11 cellular contexts compared by ENCODE assay signal in the genomic region with DNA sequence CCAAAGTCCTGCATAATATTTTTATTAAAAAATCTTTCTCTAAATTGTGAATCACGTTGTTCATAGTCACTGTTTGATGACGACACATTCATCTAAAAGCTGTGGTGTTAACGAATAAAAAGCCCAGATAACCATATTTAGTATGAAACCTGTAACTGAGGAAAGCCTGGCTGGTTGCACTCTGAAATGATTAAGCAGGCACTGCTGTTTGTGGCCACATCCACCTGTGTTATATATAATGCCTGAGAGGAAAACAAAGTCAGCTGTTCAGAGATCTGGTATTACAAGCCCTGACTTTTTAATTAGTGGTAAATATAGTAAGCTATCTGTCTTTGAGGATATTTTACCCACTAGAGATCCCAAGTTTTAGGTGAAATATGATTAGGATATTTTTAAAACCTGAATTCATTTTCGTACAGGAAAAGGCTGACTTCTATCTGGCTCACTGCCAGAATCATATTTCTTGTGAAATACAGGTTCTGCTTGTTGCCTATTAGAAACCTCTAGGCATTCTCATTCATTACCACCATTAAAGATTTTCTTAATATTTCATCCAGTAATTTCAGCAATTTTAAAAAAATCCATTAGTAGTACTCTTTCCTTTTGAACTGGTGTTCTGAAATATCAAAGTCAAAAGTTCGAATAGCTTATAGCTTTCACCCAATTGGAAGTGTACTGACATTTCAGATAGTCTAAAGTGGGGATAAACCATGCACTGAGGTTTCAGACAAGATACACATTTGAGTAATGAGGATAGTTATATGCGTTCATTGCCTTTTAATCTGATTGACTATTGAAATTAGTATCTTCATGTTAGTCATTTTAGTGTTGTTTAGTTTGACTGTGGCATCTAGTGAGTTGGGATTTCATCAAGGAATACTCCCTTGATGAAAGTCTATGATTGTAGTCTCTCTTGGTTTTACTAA.
DNase-seq lines count a peak whose midpoint lies in the region; ATAC-seq and TF ChIP-seq lines count a peak whose summit lies in the region.
"Had no signal": no experiment of that assay in that cellular context is flagged by ENCODE, and none has a peak within 500 bp of the region (broad histone marks: within the 10 kb centered on the region; RNA-seq: fewer than 3 reads in every experiment).

No MANE protein-coding gene starts in this region.

- CTCF ChIA-PET in Calu3 (lab: Charles Lee), result interaction anchor here (0.7 kb wide), 2 partner anchors 11 to 702 kb away, joined by 3 to 5 read pairs; no protein-coding TSS in a partner anchor

- TF ChIP-seq POLR2A in ovary (IDR thresholded peaks at IDR 0.05), result no peak

- DNase-seq in Calu3, result no peak
- DNase-seq in cardiac fibroblast (ENCODE audit: low read depth in 2 of 2), result peak; percentile 44 to 62
- DNase-seq in DMS153 treated with DMSO at 0.1 percent for 48 hours (lab: John Stamatoyannopoulos, UW; ENCODE audit: unreplicated experiment), result no peak
- DNase-seq in ovary, result no peak
- no peak for DNase-seq in NCI-H524 treated with DMSO at 0.1 percent for 48 hours (lab: John Stamatoyannopoulos, UW)
- DNase-seq: activated naive CD4-positive, alpha-beta T cell treated with Interleukin-2 at 50 U/mL for 16 hours; NCI-H774 had no signal

- H3K4me3 ChIP-seq in cardiac fibroblast (replicated peaks in 1 of 2; ENCODE audit: low read depth in 2 of 2, low read length in 2 of 2) (no peak overlapping the region), ovary (no peak overlapping the region)
- H3K4me3 ChIP-seq: lung had no signal

- H3K27ac Mint-ChIP-seq in Calu3 (ENCODE audit: unreplicated experiment), result peak overlapping the region; percentile 70
- no peak overlapping the region for H3K27ac Mint-ChIP-seq in stimulated activated memory B cell treated with anti-CD40 and anti-IgM and Interleukin-4, amounts not matched to agents 10 μg/mL and 1 μg/mL and 100 μg/mL, for 72 hours

- ATAC-seq in GM19438 (IDR thresholded peaks at IDR 0.05; ENCODE audit: low read depth, unreplicated experiment), result peak; percentile 95
- ATAC-seq in HG03159 (IDR thresholded peaks at IDR 0.05; ENCODE audit: unreplicated experiment), result peak; percentile 99
- no peak for ATAC-seq in stimulated activated memory B cell treated with anti-CD40 and anti-IgM and Interleukin-4, amounts not matched to agents 10 μg/mL and 1 μg/mL and 100 μg/mL, for 72 hours

- no peaks in the 10 kb centered on the region for H3K4me1 Mint-ChIP-seq in Calu3 (ENCODE audit: low read depth, unreplicated experiment)
- H3K4me1 Mint-ChIP-seq in stimulated activated memory B cell treated with anti-CD40 and anti-IgM and Interleukin-4, amounts not matched to agents 10 μg/mL and 1 μg/mL and 100 μg/mL, for 72 hours, result no peaks in the 10 kb centered on the region

- H3K27ac ChIP-seq in ovary, result no peak overlapping the region

- WGBS in ovary, 3 donors, result 76 to 83% (median 80%) methylated on average over 6 of the region's 6 CpGs

- no peak overlapping the region for H3K4me3 Mint-ChIP-seq in Calu3 (ENCODE audit: low read depth, unreplicated experiment)
- H3K4me3 Mint-ChIP-seq in stimulated activated memory B cell treated with anti-CD40 and anti-IgM and Interleukin-4, amounts not matched to agents 10 μg/mL and 1 μg/mL and 100 μg/mL, for 72 hours, result no peak overlapping the region

- H3K36me3 Mint-ChIP-seq in Calu3 (ENCODE audit: insufficient read depth, unreplicated experiment), result no peaks in the 10 kb centered on the region
- peaks cover 24% of the 10 kb centered on the region for H3K36me3 Mint-ChIP-seq in stimulated activated memory B cell treated with anti-CD40 and anti-IgM and Interleukin-4, amounts not matched to agents 10 μg/mL and 1 μg/mL and 100 μg/mL, for 72 hours

- no TSS peak for BruUV-seq in Calu3 (replicated peaks; lab: Mats Ljungman, UMichigan)

- no peak for TF ChIP-seq CTCF in Calu3 (IDR thresholded peaks at IDR 0.05; ENCODE audit: unreplicated experiment)
- TF ChIP-seq CTCF in cardiac fibroblast (IDR thresholded peaks at IDR 0.05; ENCODE audit: low read depth, low read length), result no peak
- TF ChIP-seq CTCF in ovary (IDR thresholded peaks at IDR 0.05), result no peak

- H3K27me3 Mint-ChIP-seq in Calu3 (ENCODE audit: unreplicated experiment), result no peaks in the 10 kb centered on the region
- no peaks in the 10 kb centered on the region for H3K27me3 Mint-ChIP-seq in stimulated activated memory B cell treated with anti-CD40 and anti-IgM and Interleukin-4, amounts not matched to agents 10 μg/mL and 1 μg/mL and 100 μg/mL, for 72 hours

- H3K9me3 Mint-ChIP-seq in Calu3 (ENCODE audit: low read depth, unreplicated experiment), result no peaks in the 10 kb centered on the region
- no peaks in the 10 kb centered on the region for H3K9me3 Mint-ChIP-seq in stimulated activated memory B cell treated with anti-CD40 and anti-IgM and Interleukin-4, amounts not matched to agents 10 μg/mL and 1 μg/mL and 100 μg/mL, for 72 hours

- intact Hi-C loops in Calu3 (cut with micrococcal nuclease; ENCODE audit: unreplicated experiment) (no loop called here), ovary (cut with DNase I) (no loop called here)

- no peaks in the 10 kb centered on the region for H3K4me1 ChIP-seq in ovary (ENCODE audit: insufficient read depth)

- no peaks in the 10 kb centered on the region for H3K36me3 ChIP-seq in ovary

- no peak for TF ChIP-seq EP300 in ovary (IDR thresholded peaks at IDR 0.05)

- H3K9me3 ChIP-seq in ovary, result no peaks in the 10 kb centered on the region

- H3K27me3 ChIP-seq in ovary, result no peaks in the 10 kb centered on the region

Comparison
In these comparisons a context has a peak if more than half of its experiments do, and no peak if none do; other contexts are left out.
1. DNase-seq: peak in cardiac fibroblast (2 of 2); none in Calu3 (single experiment), DMS153 treated with DMSO at 0.1 percent for 48 hours (single experiment), ovary (0 of 5) and NCI-H524 treated with DMSO at 0.1 percent for 48 hours (single experiment).